ENCODE assay signal across 25 cellular contexts in the genomic region with DNA sequence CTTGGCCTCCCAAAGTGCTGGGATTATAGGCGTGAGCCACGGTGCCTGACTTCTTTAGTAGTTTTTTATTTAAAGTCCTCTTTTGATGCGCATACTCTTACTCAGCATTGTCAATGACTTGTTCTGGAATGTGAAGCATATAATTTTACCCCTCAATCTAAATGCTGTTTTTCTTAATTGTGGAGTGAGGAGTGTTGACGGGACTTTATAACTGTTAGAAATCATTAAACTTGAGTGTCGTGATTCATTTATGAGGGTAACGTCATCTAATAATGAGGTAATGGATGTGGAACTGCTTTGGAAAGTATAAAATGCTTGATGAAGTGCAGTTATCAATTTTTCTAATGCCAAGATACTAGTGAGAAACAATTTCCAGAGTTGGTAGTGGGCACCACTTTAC.
"Had no signal": no experiment of that assay in that cellular context is flagged by ENCODE, and none has a peak within 500 bp of the region (broad histone marks: within the 10 kb centered on the region; RNA-seq: fewer than 3 reads in every experiment).

No MANE protein-coding gene starts in this region.

- H3K4me3 ChIP-seq: dorsolateral prefrontal cortex, esophagus muscularis mucosa, gastrocnemius medialis, lung, prostate gland, right lobe of liver, spleen, stomach, thoracic aorta, transverse colon had no signal

- H3K4me1 ChIP-seq: esophagus muscularis mucosa, gastrocnemius medialis, parathyroid adenoma, prostate gland, spleen, stomach had no signal

- H2AFZ ChIP-seq: parathyroid adenoma had no signal

- H3K27me3 ChIP-seq: dorsolateral prefrontal cortex, esophagus muscularis mucosa, gastrocnemius medialis, right lobe of liver, spleen, stomach, transverse colon had no signal

- H3K79me2 ChIP-seq: parathyroid adenoma had no signal

- DNase-seq: cortex of kidney; dorsolateral prefrontal cortex; effector CD8-positive, alpha-beta T cell; gastrocnemius medialis; immature natural killer cell; kidney; left colon; left ventricle myocardium superior; naive thymus-derived CD4-positive, alpha-beta T cell; nephron progenitor cell; retina; right lobe of liver; spleen; stimulated activated CD4-positive, alpha-beta T cell treated with anti-CD3 and anti-CD28 coated beads, Interleukin-15, amount 100 ng/mL, for 24 hours; stimulated activated CD4-positive, alpha-beta T cell treated with anti-CD3 and anti-CD28 coated beads, Interleukin-1b, Interleukin-23, amount 100 ng/mL, for 48 hours; stimulated activated CD4-positive, alpha-beta T cell treated with anti-CD3 and anti-CD28 coated beads, Interleukin-4, amount 100 ng/mL, for 24 hours; stomach; substantia nigra; transverse colon had no signal

- H3K9me3 ChIP-seq: esophagus muscularis mucosa, gastrocnemius medialis, prostate gland, right lobe of liver, spleen, stomach, thoracic aorta, transverse colon had no signal

- H3K27ac ChIP-seq: dorsolateral prefrontal cortex, esophagus muscularis mucosa, gastrocnemius medialis, parathyroid adenoma, prostate gland, right lobe of liver, spleen, stomach, thoracic aorta had no signal

- ATAC-seq: gastrocnemius medialis; left colon; left ventricle myocardium superior; naive thymus-derived CD4-positive, alpha-beta T cell; stimulated activated memory B cell treated with anti-CD40 and anti-IgM and Interleukin-4, amounts not matched to agents 10 μg/mL and 1 μg/mL and 100 μg/mL, for 72 hours had no signal

- H3K36me3 ChIP-seq: esophagus muscularis mucosa, gastrocnemius medialis, prostate gland, right lobe of liver, spleen, stomach, thoracic aorta, transverse colon had no signal

- H3K9ac ChIP-seq: parathyroid adenoma had no signal
